28 cellular contexts compared by ENCODE assay signal in the genomic region with DNA sequence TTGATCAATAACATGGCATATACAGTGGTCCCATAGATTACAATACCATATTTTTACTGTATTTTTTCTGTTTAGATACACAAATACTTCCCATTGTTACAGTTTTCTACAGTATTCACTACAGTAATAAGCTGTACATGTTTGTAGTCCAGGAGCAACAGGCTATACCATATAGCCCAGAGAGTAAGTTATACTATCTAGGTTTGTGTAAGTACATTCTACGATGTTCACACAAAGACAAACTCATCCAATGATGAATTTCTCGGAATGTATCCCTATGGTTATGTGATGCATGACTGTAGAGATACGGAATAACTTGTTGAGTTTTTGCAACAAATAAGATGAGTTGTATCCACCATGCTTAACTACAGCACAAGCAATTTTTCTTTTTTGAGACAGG.
"Had no signal": no experiment of that assay in that cellular context is flagged by ENCODE, and none has a peak within 500 bp of the region (broad histone marks: within the 10 kb centered on the region; RNA-seq: fewer than 3 reads in every experiment).

No MANE protein-coding gene starts in this region.

- H3K4me3 ChIP-seq: adrenal gland, body of pancreas, breast epithelium had no signal

- H3K27ac ChIP-seq: adrenal gland, body of pancreas, brain microvascular endothelial cell, WERI-Rb-1 had no signal

- H3K36me3 ChIP-seq: adrenal gland, brain microvascular endothelial cell, breast epithelium had no signal

- H3K9me3 ChIP-seq: adrenal gland, body of pancreas, breast epithelium had no signal

- H3K4me1 ChIP-seq: breast epithelium had no signal

- DNase-seq: activated CD4-positive, alpha-beta memory T cell treated with anti-CD3 and anti-CD28 coated beads for 36 hours; activated CD4-positive, alpha-beta T cell treated with anti-CD3 and anti-CD28 coated beads for 1 hour; activated CD4-positive, alpha-beta T cell treated with anti-CD3 and anti-CD28 coated beads for 36 hours; activated CD4-positive, alpha-beta T cell treated with anti-CD3 and anti-CD28 coated beads, Interleukin-2, amount 50 U/mL, for 1 hour; activated CD4-positive, alpha-beta T cell treated with anti-CD3 and anti-CD28 coated beads, Interleukin-2, amount 50 U/mL, for 4 hours; activated CD4-positive, CD25-positive, alpha-beta regulatory T cell; activated CD8-positive, alpha-beta memory T cell treated with anti-CD3 and anti-CD28 coated beads, Interleukin-2, amount 50 U/mL, for 4 hours; activated CD8-positive, alpha-beta T cell treated with anti-CD3 and anti-CD28 coated beads for 36 hours; activated effector memory CD4-positive, alpha-beta T cell treated with anti-CD3 and anti-CD28 coated beads, Interleukin-2, amount 50 U/mL, for 16 hours; activated gamma-delta T cell treated with Interleukin-2 at 50 U/mL for 16 hours; activated naive CD4-positive, alpha-beta T cell; activated naive CD4-positive, alpha-beta T cell treated with anti-CD3 and anti-CD28 coated beads for 36 hours; activated naive CD4-positive, alpha-beta T cell treated with anti-CD3 and anti-CD28 coated beads, Interleukin-2, amount 50 U/mL, for 16 hours; activated naive CD8-positive, alpha-beta T cell treated with anti-CD3 and anti-CD28 coated beads for 36 hours; activated T-cell treated with anti-CD3 and anti-CD28 coated beads for 4 hours; activated T-cell treated with anti-CD3 and anti-CD28 coated beads, Interleukin-2, amount 50 U/mL, for 1 hour; activated T-cell treated with anti-CD3 and anti-CD28 coated beads, Interleukin-2, amount 50 U/mL, for 4 hours; activated T-cell treated with anti-CD3 and anti-CD28 coated beads, Interleukin-2, amount 50 U/mL, for 72 hours; adrenal gland; amniotic stem cell; aorta; body of pancreas; brain microvascular endothelial cell; central memory CD4-positive, alpha-beta T cell; T-helper 2 cell; T-helper 9 cell; WERI-Rb-1 had no signal
